Comparison of ENCODE assay signal across 8 cellular contexts in the genomic region with DNA sequence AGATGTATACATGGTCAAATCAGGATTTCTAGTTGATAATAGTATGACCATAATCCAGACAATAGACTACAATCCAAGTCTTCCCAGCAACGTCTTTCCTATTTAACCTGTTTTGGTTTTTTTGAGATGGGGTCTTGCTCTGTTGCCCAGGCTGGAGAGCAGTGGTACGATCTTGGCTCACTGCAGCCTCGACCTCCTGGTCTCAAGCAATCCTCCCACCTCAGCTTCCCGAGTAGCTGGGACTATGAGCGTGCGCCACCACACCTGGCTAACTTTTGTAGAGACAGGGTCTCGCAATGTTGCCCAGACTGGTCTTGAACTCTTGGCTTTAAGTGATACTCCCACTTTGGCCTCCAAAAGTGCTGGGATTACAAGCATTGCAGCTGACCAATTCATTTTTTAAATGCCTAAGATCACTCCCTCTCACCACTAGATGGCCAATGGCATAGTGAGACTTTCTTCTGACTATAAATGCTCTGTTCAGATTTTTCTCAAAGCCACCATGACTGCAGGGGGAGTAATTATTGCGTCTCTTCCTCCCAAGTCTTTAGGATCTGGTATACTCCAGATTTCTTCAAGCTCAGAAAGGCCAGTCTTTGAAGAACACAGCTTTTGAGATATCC. TPM values are rescaled to one million over a fixed set of nuclear protein-coding genes. Genes with fewer than 3 reads are reported as not detected.
DNase-seq lines count a peak whose midpoint lies in the region; ATAC-seq and TF ChIP-seq lines count a peak whose summit lies in the region.
"Had no signal": no experiment of that assay in that cellular context is flagged by ENCODE, and none has a peak within 500 bp of the region (broad histone marks: within the 10 kb centered on the region; RNA-seq: fewer than 3 reads in every experiment).

No MANE protein-coding gene starts in this region.

- POLR2A ChIA-PET in GM10248 (lab: Yijun Ruan, JAX) = interaction anchor here (1.0 to 1.3 kb wide), 2 partner anchors 179 to 196 kb away, joined by 4 to 6 read pairs; no protein-coding TSS in a partner anchor

- H3K9me3 ChIP-seq in colonic mucosa (no peaks in the 10 kb centered on the region), neutrophil (no peaks in the 10 kb centered on the region)

- DNase-seq in GM10248 (ENCODE audit: extremely low spot score) (no peak), LNCaP clone FGC (ENCODE audit: low read depth) (no peak), colonic mucosa (no peak), SW480 (ENCODE audit: low spot score) (no peak), H7 (no peak)
- DNase-seq in stimulated activated naive CD8-positive, alpha-beta T cell treated with anti-CD3 and anti-CD28 coated beads, Interleukin-15, Interleukin-2, amounts not matched to agents 100 U/mL and 50 U/mL, for 24 hours = no peak
- DNase-seq: activated CD8-positive, alpha-beta memory T cell treated with anti-CD3 and anti-CD28 coated beads, Interleukin-2, amount 50 U/mL, for 4 hours had no signal

- TF ChIP-seq CTCF in GM10248 (IDR thresholded peaks at IDR 0.05; ENCODE audit: control extremely low read depth, extremely low read depth, low read depth, missing control alignments) = peak; percentile 30
- TF ChIP-seq CTCF in LNCaP clone FGC (IDR thresholded peaks at IDR 0.05; ENCODE audit: control insufficient read depth, extremely low read depth, insufficient read depth) = 0 out of 2 replicates have a peak, but pooled peaks have one; percentile 26
- TF ChIP-seq CTCF in colonic mucosa (IDR thresholded peaks at IDR 0.05) = peak; percentile 29
- no peak for TF ChIP-seq CTCF in neutrophil (IDR thresholded peaks at IDR 0.05)

- H3K4me3 ChIP-seq in LNCaP clone FGC (ENCODE audit: low read depth, low read length) (no peak overlapping the region), colonic mucosa (no peak overlapping the region), neutrophil (ENCODE audit: low read depth in 1 of 2, low read length in 1 of 2) (no peak overlapping the region), H7 (ENCODE audit: insufficient read depth, low read depth, low read length) (no peak overlapping the region)

- CTCF ChIA-PET in GM10248 (lab: Yijun Ruan, JAX) = interaction anchor here (0.8 to 2.8 kb wide), 10 partner anchors 10 to 183 kb away, joined by 3 to 14 read pairs (median 3); no protein-coding TSS in a partner anchor

- intact Hi-C loops in colonic mucosa (cut with DNase I) = no loop called here

- H3K4me1 ChIP-seq in colonic mucosa = no peaks in the 10 kb centered on the region
- peaks cover 12 to 18% of the 10 kb centered on the region in 2 experiments for H3K4me1 ChIP-seq in neutrophil (ENCODE audit: control insufficient read depth in 1 of 2, insufficient read depth in 1 of 2, low read depth in 1 of 2, low read length in 1 of 2)

- H3K27ac ChIP-seq in colonic mucosa (no peak overlapping the region), neutrophil (peak overlapping the region; percentile 72)

- no peak overlapping the region for H3K9ac ChIP-seq in colonic mucosa (ENCODE audit: low read depth in 2 of 2, low read length in 2 of 2)

- no peak for ATAC-seq in stimulated activated naive CD8-positive, alpha-beta T cell treated with anti-CD3 and anti-CD28 coated beads, Interleukin-15, Interleukin-2, amounts not matched to agents 100 U/mL and 50 U/mL, for 24 hours

- no peaks in the 10 kb centered on the region for H3K36me3 ChIP-seq in colonic mucosa
- peaks cover 21% of the 10 kb centered on the region for H3K36me3 ChIP-seq in neutrophil
- H3K36me3 ChIP-seq in H7 (replicated peaks; ENCODE audit: control insufficient read depth, insufficient read depth, low read length) = peaks cover 1% of the 10 kb centered on the region

- H3K27me3 ChIP-seq in colonic mucosa (no peaks in the 10 kb centered on the region), neutrophil (no peaks in the 10 kb centered on the region), H7 (ENCODE audit: control insufficient read depth, insufficient read depth, low read length) (no peaks in the 10 kb centered on the region)

RNA-seq across cellular contexts. Expression of a gene that starts 47.6 kb away (rescaled TPM):
- 10 to 100 TPM; 41.6 to 58.7 TPM for total RNA-seq in colonic mucosa
- 71.6 and 72.1 TPM in 2 replicates for total RNA-seq in H7 (2014; rRNA removed; shearing (Covaris generic))
